In the genomic region with DNA sequence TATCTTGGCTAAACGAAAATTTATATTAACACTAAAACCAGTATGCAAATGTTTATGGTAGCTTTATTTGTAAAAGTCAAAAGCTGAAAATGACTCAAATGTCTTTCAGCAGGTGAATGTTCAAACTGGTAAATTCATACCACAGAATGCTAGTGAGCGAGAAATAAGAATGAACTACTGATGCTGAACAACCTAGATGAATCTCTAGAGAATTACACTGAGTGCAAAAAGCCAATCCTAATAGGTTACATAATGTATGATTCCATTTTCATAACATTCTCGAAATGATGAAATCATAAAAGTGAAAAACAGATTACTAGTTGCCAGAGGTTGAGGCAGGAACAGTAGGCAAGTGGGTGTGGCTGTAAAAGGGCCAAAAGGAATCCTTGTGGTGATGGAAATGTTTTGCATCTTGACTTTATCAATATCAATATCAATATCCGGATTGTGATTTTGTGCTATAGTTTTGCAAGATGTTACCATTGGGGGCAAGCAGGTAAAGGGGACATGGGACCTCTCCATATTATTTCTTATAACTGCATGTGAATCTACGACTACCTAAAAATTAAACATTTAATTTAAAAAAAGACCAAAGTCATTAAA, we compare ENCODE assay signal across 1 cellular context.
TF ChIP-seq lines count a peak whose summit lies in the region.

No MANE protein-coding gene starts in this region.

TF ChIP-seq in GM23338, 12 proteins besides CTCF, POLR2A, EP300 and RAD21:
- no peak for TF ChIP-seq ZNF114 (CRISPR knock-in tag; IDR thresholded peaks at IDR 0.05)
- TF ChIP-seq, protein P1, sequence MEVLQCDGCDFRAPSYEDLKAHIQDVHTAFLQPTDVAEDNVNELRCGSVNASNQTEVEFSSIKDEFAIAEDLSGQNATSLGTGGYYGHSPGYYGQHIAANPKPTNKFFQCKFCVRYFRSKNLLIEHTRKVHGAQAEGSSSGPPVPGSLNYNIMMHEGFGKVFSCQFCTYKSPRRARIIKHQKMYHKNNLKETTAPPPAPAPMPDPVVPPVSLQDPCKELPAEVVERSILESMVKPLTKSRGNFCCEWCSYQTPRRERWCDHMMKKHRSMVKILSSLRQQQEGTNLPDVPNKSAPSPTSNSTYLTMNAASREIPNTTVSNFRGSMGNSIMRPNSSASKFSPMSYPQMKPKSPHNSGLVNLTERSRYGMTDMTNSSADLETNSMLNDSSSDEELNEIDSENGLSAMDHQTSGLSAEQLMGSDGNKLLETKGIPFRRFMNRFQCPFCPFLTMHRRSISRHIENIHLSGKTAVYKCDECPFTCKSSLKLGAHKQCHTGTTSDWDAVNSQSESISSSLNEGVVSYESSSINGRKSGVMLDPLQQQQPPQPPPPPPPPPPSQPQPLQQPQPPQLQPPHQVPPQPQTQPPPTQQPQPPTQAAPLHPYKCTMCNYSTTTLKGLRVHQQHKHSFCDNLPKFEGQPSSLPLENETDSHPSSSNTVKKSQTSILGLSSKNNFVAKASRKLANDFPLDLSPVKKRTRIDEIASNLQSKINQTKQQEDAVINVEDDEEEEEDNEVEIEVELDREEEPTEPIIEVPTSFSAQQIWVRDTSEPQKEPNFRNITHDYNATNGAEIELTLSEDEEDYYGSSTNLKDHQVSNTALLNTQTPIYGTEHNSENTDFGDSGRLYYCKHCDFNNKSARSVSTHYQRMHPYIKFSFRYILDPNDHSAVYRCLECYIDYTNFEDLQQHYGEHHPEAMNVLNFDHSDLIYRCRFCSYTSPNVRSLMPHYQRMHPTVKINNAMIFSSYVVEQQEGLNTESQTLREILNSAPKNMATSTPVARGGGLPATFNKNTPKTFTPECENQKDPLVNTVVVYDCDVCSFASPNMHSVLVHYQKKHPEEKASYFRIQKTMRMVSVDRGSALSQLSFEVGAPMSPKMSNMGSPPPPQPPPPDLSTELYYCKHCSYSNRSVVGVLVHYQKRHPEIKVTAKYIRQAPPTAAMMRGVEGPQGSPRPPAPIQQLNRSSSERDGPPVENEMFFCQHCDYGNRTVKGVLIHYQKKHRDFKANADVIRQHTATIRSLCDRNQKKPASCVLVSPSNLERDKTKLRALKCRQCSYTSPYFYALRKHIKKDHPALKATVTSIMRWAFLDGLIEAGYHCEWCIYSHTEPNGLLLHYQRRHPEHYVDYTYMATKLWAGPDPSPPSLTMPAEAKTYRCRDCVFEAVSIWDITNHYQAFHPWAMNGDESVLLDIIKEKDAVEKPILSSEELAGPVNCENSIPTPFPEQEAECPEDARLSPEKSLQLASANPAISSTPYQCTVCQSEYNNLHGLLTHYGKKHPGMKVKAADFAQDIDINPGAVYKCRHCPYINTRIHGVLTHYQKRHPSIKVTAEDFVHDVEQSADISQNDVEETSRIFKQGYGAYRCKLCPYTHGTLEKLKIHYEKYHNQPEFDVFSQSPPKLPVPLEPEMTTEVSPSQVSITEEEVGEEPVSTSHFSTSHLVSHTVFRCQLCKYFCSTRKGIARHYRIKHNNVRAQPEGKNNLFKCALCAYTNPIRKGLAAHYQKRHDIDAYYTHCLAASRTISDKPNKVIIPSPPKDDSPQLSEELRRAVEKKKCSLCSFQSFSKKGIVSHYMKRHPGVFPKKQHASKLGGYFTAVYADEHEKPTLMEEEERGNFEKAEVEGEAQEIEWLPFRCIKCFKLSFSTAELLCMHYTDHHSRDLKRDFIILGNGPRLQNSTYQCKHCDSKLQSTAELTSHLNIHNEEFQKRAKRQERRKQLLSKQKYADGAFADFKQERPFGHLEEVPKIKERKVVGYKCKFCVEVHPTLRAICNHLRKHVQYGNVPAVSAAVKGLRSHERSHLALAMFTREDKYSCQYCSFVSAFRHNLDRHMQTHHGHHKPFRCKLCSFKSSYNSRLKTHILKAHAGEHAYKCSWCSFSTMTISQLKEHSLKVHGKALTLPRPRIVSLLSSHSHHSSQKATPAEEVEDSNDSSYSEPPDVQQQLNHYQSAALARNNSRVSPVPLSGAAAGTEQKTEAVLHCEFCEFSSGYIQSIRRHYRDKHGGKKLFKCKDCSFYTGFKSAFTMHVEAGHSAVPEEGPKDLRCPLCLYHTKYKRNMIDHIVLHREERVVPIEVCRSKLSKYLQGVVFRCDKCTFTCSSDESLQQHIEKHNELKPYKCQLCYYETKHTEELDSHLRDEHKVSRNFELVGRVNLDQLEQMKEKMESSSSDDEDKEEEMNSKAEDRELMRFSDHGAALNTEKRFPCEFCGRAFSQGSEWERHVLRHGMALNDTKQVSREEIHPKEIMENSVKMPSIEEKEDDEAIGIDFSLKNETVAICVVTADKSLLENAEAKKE (CRISPR knock-in tag; IDR thresholded peaks at IDR 0.05), result no peak
- TF ChIP-seq STAT1 (IDR thresholded peaks at IDR 0.05; ENCODE audit: unreplicated experiment), result no peak
- no peak for TF ChIP-seq EZH2 (IDR thresholded peaks at IDR 0.05; ENCODE audit: low read depth, unreplicated experiment)
- TF ChIP-seq, protein P2, sequence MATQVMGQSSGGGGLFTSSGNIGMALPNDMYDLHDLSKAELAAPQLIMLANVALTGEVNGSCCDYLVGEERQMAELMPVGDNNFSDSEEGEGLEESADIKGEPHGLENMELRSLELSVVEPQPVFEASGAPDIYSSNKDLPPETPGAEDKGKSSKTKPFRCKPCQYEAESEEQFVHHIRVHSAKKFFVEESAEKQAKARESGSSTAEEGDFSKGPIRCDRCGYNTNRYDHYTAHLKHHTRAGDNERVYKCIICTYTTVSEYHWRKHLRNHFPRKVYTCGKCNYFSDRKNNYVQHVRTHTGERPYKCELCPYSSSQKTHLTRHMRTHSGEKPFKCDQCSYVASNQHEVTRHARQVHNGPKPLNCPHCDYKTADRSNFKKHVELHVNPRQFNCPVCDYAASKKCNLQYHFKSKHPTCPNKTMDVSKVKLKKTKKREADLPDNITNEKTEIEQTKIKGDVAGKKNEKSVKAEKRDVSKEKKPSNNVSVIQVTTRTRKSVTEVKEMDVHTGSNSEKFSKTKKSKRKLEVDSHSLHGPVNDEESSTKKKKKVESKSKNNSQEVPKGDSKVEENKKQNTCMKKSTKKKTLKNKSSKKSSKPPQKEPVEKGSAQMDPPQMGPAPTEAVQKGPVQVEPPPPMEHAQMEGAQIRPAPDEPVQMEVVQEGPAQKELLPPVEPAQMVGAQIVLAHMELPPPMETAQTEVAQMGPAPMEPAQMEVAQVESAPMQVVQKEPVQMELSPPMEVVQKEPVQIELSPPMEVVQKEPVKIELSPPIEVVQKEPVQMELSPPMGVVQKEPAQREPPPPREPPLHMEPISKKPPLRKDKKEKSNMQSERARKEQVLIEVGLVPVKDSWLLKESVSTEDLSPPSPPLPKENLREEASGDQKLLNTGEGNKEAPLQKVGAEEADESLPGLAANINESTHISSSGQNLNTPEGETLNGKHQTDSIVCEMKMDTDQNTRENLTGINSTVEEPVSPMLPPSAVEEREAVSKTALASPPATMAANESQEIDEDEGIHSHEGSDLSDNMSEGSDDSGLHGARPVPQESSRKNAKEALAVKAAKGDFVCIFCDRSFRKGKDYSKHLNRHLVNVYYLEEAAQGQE (IDR thresholded peaks at IDR 0.05; ENCODE audit: unreplicated experiment), result no peak
- no peak for TF ChIP-seq CREB1 (CRISPR knock-in tag; IDR thresholded peaks at IDR 0.05; ENCODE audit: low read depth)
- TF ChIP-seq, protein P3, sequence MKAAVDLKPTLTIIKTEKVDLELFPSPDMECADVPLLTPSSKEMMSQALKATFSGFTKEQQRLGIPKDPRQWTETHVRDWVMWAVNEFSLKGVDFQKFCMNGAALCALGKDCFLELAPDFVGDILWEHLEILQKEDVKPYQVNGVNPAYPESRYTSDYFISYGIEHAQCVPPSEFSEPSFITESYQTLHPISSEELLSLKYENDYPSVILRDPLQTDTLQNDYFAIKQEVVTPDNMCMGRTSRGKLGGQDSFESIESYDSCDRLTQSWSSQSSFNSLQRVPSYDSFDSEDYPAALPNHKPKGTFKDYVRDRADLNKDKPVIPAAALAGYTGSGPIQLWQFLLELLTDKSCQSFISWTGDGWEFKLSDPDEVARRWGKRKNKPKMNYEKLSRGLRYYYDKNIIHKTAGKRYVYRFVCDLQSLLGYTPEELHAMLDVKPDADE (IDR thresholded peaks at IDR 0.05), result no peak
- no peak for TF ChIP-seq NANOG (IDR thresholded peaks at IDR 0.05; ENCODE audit: borderline replicate concordance)
TF ChIP-seq in GM23338: peak in this region for 0.
